40 cellular contexts compared by ENCODE assay signal in genomic region chr13:37102896-37103295, GRCh38. TPM values are rescaled to one million over a fixed set of nuclear protein-coding genes. Genes with fewer than 3 reads are reported as not detected.
"Had no signal": no experiment of that assay in that cellular context is flagged by ENCODE, and none has a peak within 500 bp of the region (broad histone marks: within the 10 kb centered on the region; RNA-seq: fewer than 3 reads in every experiment).

No MANE protein-coding gene starts in this region.

- H3K4me1 Mint-ChIP-seq: activated CD4-positive, alpha-beta T cell treated with anti-CD3 and anti-CD28 coated beads for 36 hours; activated CD4-positive, alpha-beta T cell treated with anti-CD3 and anti-CD28 coated beads, Interleukin-2, amount 10 ng/mL, durations not matched to agents 24 days and 14 days; activated CD8-positive, alpha-beta memory T cell treated with anti-CD3 and anti-CD28 coated beads, Interleukin-2, amount 10 ng/mL, durations not matched to agents 7 days and 5 days; activated naive CD4-positive, alpha-beta T cell treated with anti-CD3 and anti-CD28 coated beads, Interleukin-2, amount 50 U/mL, for 24 hours; activated naive CD8-positive, alpha-beta T cell treated with anti-CD3 and anti-CD28 coated beads for 36 hours; activated naive CD8-positive, alpha-beta T cell treated with anti-CD3 and anti-CD28 coated beads, Interleukin-2, amount 50 U/mL, for 24 hours; T-helper 17 cell had no signal

- H3K27ac Mint-ChIP-seq: activated CD4-positive, alpha-beta memory T cell treated with anti-CD3 and anti-CD28 coated beads for 36 hours; activated CD4-positive, alpha-beta T cell treated with anti-CD3 and anti-CD28 coated beads for 36 hours; activated CD4-positive, alpha-beta T cell treated with anti-CD3 and anti-CD28 coated beads, Interleukin-2, amount 10 ng/mL, durations not matched to agents 24 days and 14 days; activated CD8-positive, alpha-beta memory T cell treated with anti-CD3 and anti-CD28 coated beads, Interleukin-2, amount 10 ng/mL, durations not matched to agents 7 days and 5 days; activated CD8-positive, alpha-beta T cell treated with anti-CD3 and anti-CD28 coated beads, Interleukin-2, amount 10 ng/mL, durations not matched to agents 7 days and 5 days; activated naive CD4-positive, alpha-beta T cell treated with anti-CD3 and anti-CD28 coated beads for 36 hours; activated naive CD4-positive, alpha-beta T cell treated with anti-CD3 and anti-CD28 coated beads, Interleukin-2, amount 50 U/mL, for 24 hours; activated naive CD8-positive, alpha-beta T cell treated with anti-CD3 and anti-CD28 coated beads for 36 hours; activated naive CD8-positive, alpha-beta T cell treated with anti-CD3 and anti-CD28 coated beads, Interleukin-2, amount 50 U/mL, for 24 hours; activated T-helper 1 cell treated with anti-CD3 and anti-CD28 coated beads, Interleukin-12 subunit alpha, Interleukin-12 subunit beta, Interleukin-2, Interleukin-4 antibody, amounts not matched to agents 30 ng/mL and 10 ng/mL and 1 ng/mL, durations not matched to agents 14 hours and 24 hours and 36 hours; activated T-helper 2 cell treated with anti-CD3 and anti-CD28 coated beads, Interferon-gamma antibody, Interleukin-2, Interleukin-4, amounts not matched to agents 10 μg/mL and 5 μg/mL and 100 μg/mL, durations not matched to agents 14 hours and 24 hours and 36 hours; brain; effector memory CD8-positive, alpha-beta T cell; T-helper 17 cell; T-helper 2 cell treated with Interferon-gamma antibody and Interleukin-4, amounts not matched to agents 5 μg/mL and 100 μg/mL, for 36 hours had no signal

- H3K36me3 Mint-ChIP-seq: activated CD4-positive, alpha-beta memory T cell treated with anti-CD3 and anti-CD28 coated beads for 36 hours; activated CD8-positive, alpha-beta memory T cell treated with anti-CD3 and anti-CD28 coated beads, Interleukin-2, amount 10 ng/mL, durations not matched to agents 7 days and 5 days; activated naive CD4-positive, alpha-beta T cell treated with anti-CD3 and anti-CD28 coated beads, Interleukin-2, amount 50 U/mL, for 24 hours; activated naive CD8-positive, alpha-beta T cell treated with anti-CD3 and anti-CD28 coated beads for 36 hours; brain had no signal

- H3K27ac ChIP-seq: adrenal gland, breast epithelium, cardiac muscle cell, coronary artery, esophagus muscularis mucosa had no signal

- H3K4me3 ChIP-seq: adrenal gland, breast epithelium, cardiac muscle cell, coronary artery, esophagus muscularis mucosa had no signal

- DNase-seq: activated CD4-positive, alpha-beta memory T cell treated with anti-CD3 and anti-CD28 coated beads for 36 hours; activated CD4-positive, alpha-beta T cell treated with anti-CD3 and anti-CD28 coated beads for 36 hours; activated CD4-positive, alpha-beta T cell treated with anti-CD3 and anti-CD28 coated beads, Interleukin-2, amount 10 ng/mL, durations not matched to agents 24 days and 14 days; activated CD4-positive, CD25-positive, alpha-beta regulatory T cell; activated CD4-positive, CD25-positive, alpha-beta regulatory T cell treated with anti-CD3 and anti-CD28 coated beads, Interleukin-2, amount 50 U/mL, for 72 hours; activated CD8-positive, alpha-beta memory T cell treated with anti-CD3 and anti-CD28 coated beads, Interleukin-2, amount 10 ng/mL, durations not matched to agents 7 days and 5 days; activated CD8-positive, alpha-beta memory T cell treated with anti-CD3 and anti-CD28 coated beads, Interleukin-2, amount 50 U/mL, for 4 hours; activated CD8-positive, alpha-beta T cell treated with anti-CD3 and anti-CD28 coated beads, Interleukin-2, amount 10 ng/mL, durations not matched to agents 7 days and 5 days; activated effector memory CD4-positive, alpha-beta T cell treated with anti-CD3 and anti-CD28 coated beads, Interleukin-2, amount 50 U/mL, for 16 hours; activated naive CD4-positive, alpha-beta T cell treated with anti-CD3 and anti-CD28 coated beads for 36 hours; activated naive CD8-positive, alpha-beta T cell treated with anti-CD3 and anti-CD28 coated beads for 36 hours; activated naive CD8-positive, alpha-beta T cell treated with anti-CD3 and anti-CD28 coated beads, Interleukin-2, amount 50 U/mL, for 24 hours; activated T-cell treated with anti-CD3 and anti-CD28 coated beads, Interleukin-2, amount 50 U/mL, for 1 hour; activated T-cell treated with anti-CD3 and anti-CD28 coated beads, Interleukin-2, amount 50 U/mL, for 48 hours; adrenal gland; amygdala; aorta; central memory CD4-positive, alpha-beta T cell; cerebellar nuclear complex; dermis blood vessel endothelial cell; effector CD4-positive, alpha-beta T cell; effector memory CD8-positive, alpha-beta T cell; erythroblast; foreskin fibroblast; head of caudate nucleus; T-helper 1 cell; T-helper 17 cell; T1000 had no signal

- H3K4me1 ChIP-seq: adrenal gland, breast epithelium had no signal

- H3K27me3 ChIP-seq: adrenal gland, breast epithelium, cardiac muscle cell, esophagus muscularis mucosa had no signal

- H3K36me3 ChIP-seq: adrenal gland, breast epithelium, cardiac muscle cell, esophagus muscularis mucosa had no signal

- H3K9me3 ChIP-seq: adrenal gland, breast epithelium, esophagus muscularis mucosa had no signal

- H3K9me3 Mint-ChIP-seq: activated CD4-positive, alpha-beta memory T cell treated with anti-CD3 and anti-CD28 coated beads for 36 hours; activated CD4-positive, alpha-beta T cell treated with anti-CD3 and anti-CD28 coated beads, Interleukin-2, amount 10 ng/mL, durations not matched to agents 24 days and 14 days; activated naive CD4-positive, alpha-beta T cell treated with anti-CD3 and anti-CD28 coated beads for 36 hours; activated naive CD4-positive, alpha-beta T cell treated with anti-CD3 and anti-CD28 coated beads, Interleukin-2, amount 50 U/mL, for 24 hours; activated naive CD8-positive, alpha-beta T cell treated with anti-CD3 and anti-CD28 coated beads for 36 hours; activated naive CD8-positive, alpha-beta T cell treated with anti-CD3 and anti-CD28 coated beads, Interleukin-2, amount 50 U/mL, for 24 hours; activated T-helper 1 cell treated with anti-CD3 and anti-CD28 coated beads, Interleukin-12 subunit alpha, Interleukin-12 subunit beta, Interleukin-2, Interleukin-4 antibody, amounts not matched to agents 30 ng/mL and 10 ng/mL and 1 ng/mL, durations not matched to agents 14 hours and 24 hours and 36 hours; activated T-helper 2 cell treated with anti-CD3 and anti-CD28 coated beads, Interferon-gamma antibody, Interleukin-2, Interleukin-4, amounts not matched to agents 10 μg/mL and 5 μg/mL and 100 μg/mL, durations not matched to agents 14 hours and 24 hours and 36 hours; brain; effector memory CD8-positive, alpha-beta T cell; T-helper 2 cell treated with Interferon-gamma antibody and Interleukin-4, amounts not matched to agents 5 μg/mL and 100 μg/mL, for 36 hours had no signal

- H3K4me3 Mint-ChIP-seq: activated CD4-positive, alpha-beta memory T cell treated with anti-CD3 and anti-CD28 coated beads for 36 hours; activated CD4-positive, alpha-beta T cell treated with anti-CD3 and anti-CD28 coated beads for 36 hours; activated CD4-positive, alpha-beta T cell treated with anti-CD3 and anti-CD28 coated beads, Interleukin-2, amount 10 ng/mL, durations not matched to agents 24 days and 14 days; activated CD8-positive, alpha-beta memory T cell treated with anti-CD3 and anti-CD28 coated beads, Interleukin-2, amount 10 ng/mL, durations not matched to agents 7 days and 5 days; activated CD8-positive, alpha-beta T cell treated with anti-CD3 and anti-CD28 coated beads, Interleukin-2, amount 10 ng/mL, durations not matched to agents 7 days and 5 days; activated naive CD4-positive, alpha-beta T cell treated with anti-CD3 and anti-CD28 coated beads for 36 hours; activated naive CD4-positive, alpha-beta T cell treated with anti-CD3 and anti-CD28 coated beads, Interleukin-2, amount 50 U/mL, for 24 hours; activated naive CD8-positive, alpha-beta T cell treated with anti-CD3 and anti-CD28 coated beads for 36 hours; activated naive CD8-positive, alpha-beta T cell treated with anti-CD3 and anti-CD28 coated beads, Interleukin-2, amount 50 U/mL, for 24 hours; activated T-helper 1 cell treated with anti-CD3 and anti-CD28 coated beads, Interleukin-12 subunit alpha, Interleukin-12 subunit beta, Interleukin-2, Interleukin-4 antibody, amounts not matched to agents 30 ng/mL and 10 ng/mL and 1 ng/mL, durations not matched to agents 14 hours and 24 hours and 36 hours; brain; effector memory CD8-positive, alpha-beta T cell; T-helper 17 cell; T-helper 2 cell treated with Interferon-gamma antibody and Interleukin-4, amounts not matched to agents 5 μg/mL and 100 μg/mL, for 36 hours had no signal

- ATAC-seq: activated CD4-positive, alpha-beta T cell treated with anti-CD3 and anti-CD28 coated beads for 36 hours; activated CD8-positive, alpha-beta memory T cell treated with anti-CD3 and anti-CD28 coated beads, Interleukin-2, amount 10 ng/mL, durations not matched to agents 7 days and 5 days; activated CD8-positive, alpha-beta T cell treated with anti-CD3 and anti-CD28 coated beads, Interleukin-2, amount 10 ng/mL, durations not matched to agents 7 days and 5 days; activated naive CD8-positive, alpha-beta T cell treated with anti-CD3 and anti-CD28 coated beads, Interleukin-2, amount 50 U/mL, for 24 hours; effector memory CD8-positive, alpha-beta T cell; T-helper 17 cell had no signal

RNA-seq across cellular contexts. Expression of gene CSNK1A1L, which starts 2.6 kb away (rescaled TPM):
- total RNA-seq: activated CD4-positive, alpha-beta memory T cell treated with anti-CD3 and anti-CD28 coated beads for 36 hours; activated CD4-positive, alpha-beta T cell treated with anti-CD3 and anti-CD28 coated beads for 36 hours; activated CD4-positive, alpha-beta T cell treated with anti-CD3 and anti-CD28 coated beads, Interleukin-2, amount 10 ng/mL, durations not matched to agents 24 days and 14 days; activated CD8-positive, alpha-beta memory T cell treated with anti-CD3 and anti-CD28 coated beads for 36 hours; activated CD8-positive, alpha-beta memory T cell treated with anti-CD3 and anti-CD28 coated beads, Interleukin-2, amount 10 ng/mL, durations not matched to agents 7 days and 5 days; activated CD8-positive, alpha-beta T cell treated with anti-CD3 and anti-CD28 coated beads, Interleukin-2, amount 10 ng/mL, durations not matched to agents 7 days and 5 days; activated naive CD4-positive, alpha-beta T cell treated with anti-CD3 and anti-CD28 coated beads for 36 hours; activated T-helper 1 cell treated with anti-CD3 and anti-CD28 coated beads, Interleukin-12 subunit alpha, Interleukin-12 subunit beta, Interleukin-2, Interleukin-4 antibody, amounts not matched to agents 30 ng/mL and 10 ng/mL and 1 ng/mL, durations not matched to agents 14 hours and 24 hours and 36 hours; activated T-helper 2 cell treated with anti-CD3 and anti-CD28 coated beads, Interferon-gamma antibody, Interleukin-2, Interleukin-4, amounts not matched to agents 10 μg/mL and 5 μg/mL and 100 μg/mL, durations not matched to agents 14 hours and 24 hours and 36 hours; adrenal gland; aorta; breast epithelium; cardiac muscle cell; dermis blood vessel endothelial cell; esophagus muscularis mucosa; fibroblast of lung; frontal cortex; T-helper 17 cell had no signal
